11 cellular contexts compared by ENCODE assay signal in the genomic region with DNA sequence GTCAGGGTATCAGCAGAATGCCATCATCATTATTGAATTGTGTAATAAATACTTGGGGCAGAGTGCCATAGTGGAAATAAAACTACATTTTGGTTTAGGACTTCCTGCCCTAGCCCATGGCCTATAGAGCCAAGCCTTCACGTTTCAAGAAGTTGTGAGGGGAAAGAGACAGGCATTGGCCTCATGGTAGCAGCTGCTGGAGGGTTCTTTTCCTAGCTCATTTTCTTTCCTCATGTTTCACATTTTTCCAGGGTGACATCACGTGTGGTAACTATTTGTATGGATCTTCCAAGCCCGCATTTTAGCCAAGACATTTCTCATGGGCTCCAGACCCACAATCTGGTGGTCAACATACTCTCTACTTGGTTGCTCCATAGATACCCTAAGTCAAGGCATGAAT.
A peak's percentile ranks its signal among the peaks of the same experiment; 100 is the strongest.
DNase-seq lines count a peak whose midpoint lies in the region; ATAC-seq, FAIRE-seq and TF ChIP-seq lines count a peak whose summit lies in the region.
"Had no signal": no experiment of that assay in that cellular context is flagged by ENCODE, and none has a peak within 500 bp of the region (broad histone marks: within the 10 kb centered on the region; RNA-seq: fewer than 3 reads in every experiment).

No MANE protein-coding gene starts in this region.

- no peak for TF ChIP-seq RAD21 in A549 (conservative IDR thresholded peaks at IDR 0.05 in 1 of 2, IDR thresholded peaks at IDR 0.05 in 1 of 2)

- peak overlapping the region; percentile 43 to 75 for H3K27ac ChIP-seq in A549
- H3K27ac ChIP-seq: KMS-11, upper lobe of left lung had no signal

- POLR2A ChIA-PET in A549 (lab: Yijun Ruan, JAX): no interaction called here

- peak in 1 of 2 experiments; percentile 47 for DNase-seq in A549 (ENCODE audit: low read depth in 1 of 2, low spot score in 1 of 2)
- DNase-seq in HCEC 1CT: peak; percentile 71
- DNase-seq in astrocyte of the spinal cord (ENCODE audit: low read depth, low spot score): peak; percentile 82
- peak; percentile 76 for DNase-seq in kidney epithelial cell (ENCODE audit: low read depth)
- no peak for DNase-seq in GM10266 (ENCODE audit: extremely low spot score)
- DNase-seq in mucosa of gallbladder (ENCODE audit: low spot score): no peak
- no peak for DNase-seq in activated CD4-positive, alpha-beta T cell treated with anti-CD3 and anti-CD28 coated beads for 48 hours
- DNase-seq: NCI-H2227 treated with DMSO at 0.1 percent for 48 hours, upper lobe of left lung had no signal

- in situ Hi-C loops in astrocyte of the spinal cord (cut with HindIII; ENCODE audit: low sequenced_read_pairs): no loop called here

- peaks cover 40% of the 10 kb centered on the region for H3K4me1 ChIP-seq in A549

- H3K36me3 ChIP-seq in kidney epithelial cell (ENCODE audit: control insufficient read depth, insufficient read depth, low read length): no peaks in the 10 kb centered on the region
- H3K36me3 ChIP-seq: upper lobe of left lung had no signal

- no peak for TF ChIP-seq EP300 in A549 (IDR thresholded peaks at IDR 0.05)

- peak; percentile 66 to 79; a peak in 4 of 6 replicates for ATAC-seq in A549
- ATAC-seq in GM21360 (IDR thresholded peaks at IDR 0.05; ENCODE audit: unreplicated experiment): no peak

- H3K27me3 ChIP-seq in kidney epithelial cell (ENCODE audit: control insufficient read depth, insufficient read depth, low read length): no peaks in the 10 kb centered on the region
- H3K27me3 ChIP-seq: upper lobe of left lung had no signal

- H3K4me2 ChIP-seq in A549: peak overlapping the region; percentile 53
- H3K4me2 ChIP-seq: KMS-11 had no signal

- H3K4me3 ChIP-seq in A549 (no peak overlapping the region), astrocyte of the spinal cord (ENCODE audit: low read depth, low read length) (no peak overlapping the region), kidney epithelial cell (ENCODE audit: low read depth, low read length) (no peak overlapping the region)
- H3K4me3 ChIP-seq: upper lobe of left lung had no signal

- no peak for TF ChIP-seq POLR2A in A549 (IDR thresholded peaks at IDR 0.05; ENCODE audit: low read length)

- FAIRE-seq in A549 (lab: Jason Lieb, UNC): no peak

- CTCF ChIA-PET in A549 (lab: Yijun Ruan, JAX): no interaction called here

- no peaks in the 10 kb centered on the region for H3K9me3 ChIP-seq in A549
- H3K9me3 ChIP-seq: upper lobe of left lung had no signal

- WGBS in A549 (ENCODE audit: missing lambda C conversion rate): 6% methylated on average over 3 of the region's 3 CpGs

- TF ChIP-seq CTCF in A549 (IDR thresholded peaks at IDR 0.05): no peak
- no peak for TF ChIP-seq CTCF in astrocyte of the spinal cord (IDR thresholded peaks at IDR 0.05; ENCODE audit: low read depth, low read length)
- no peak for TF ChIP-seq CTCF in kidney epithelial cell (IDR thresholded peaks at IDR 0.05; ENCODE audit: insufficient read depth, low read length, poor library complexity, severe bottlenecking)
- TF ChIP-seq CTCF in GM10266 (IDR thresholded peaks at IDR 0.05; ENCODE audit: control insufficient read depth, insufficient read depth, low read depth, missing control alignments): no peak

TF ChIP-seq in A549, 52 proteins besides CTCF, POLR2A, EP300 and RAD21:
- no peak for TF ChIP-seq FOXS1 (CRISPR knock-in tag; IDR thresholded peaks at IDR 0.05)
- no peak for TF ChIP-seq MAZ (IDR thresholded peaks at IDR 0.05; ENCODE audit: borderline replicate concordance, low read depth, low read length)
- TF ChIP-seq CHD4 (IDR thresholded peaks at IDR 0.05; ENCODE audit: borderline replicate concordance): no peak
- TF ChIP-seq PHF8 (IDR thresholded peaks at IDR 0.05; ENCODE audit: borderline replicate concordance, low read depth): no peak
- TF ChIP-seq ZFP36 (IDR thresholded peaks at IDR 0.05; ENCODE audit: borderline replicate concordance, partially characterized antibody): no peak
- TF ChIP-seq NFE2L2 (conservative IDR thresholded peaks at IDR 0.05; ENCODE audit: low read length): no peak
- no peak for TF ChIP-seq REST (IDR thresholded peaks at IDR 0.05)
- no peak for TF ChIP-seq BHLHE40 (IDR thresholded peaks at IDR 0.05; ENCODE audit: low read depth, low read length)

Comparison
In these comparisons a context has a peak if more than half of its experiments do, and no peak if none do; other contexts are left out.
1. DNase-seq: peak in HCEC 1CT (single experiment), astrocyte of the spinal cord (single experiment) and kidney epithelial cell (single experiment); none in GM10266 (single experiment), mucosa of gallbladder (single experiment) and activated CD4-positive, alpha-beta T cell treated with anti-CD3 and anti-CD28 coated beads for 48 hours (single experiment).